ENCODE assay signal across 8 cellular contexts in the genomic region with DNA sequence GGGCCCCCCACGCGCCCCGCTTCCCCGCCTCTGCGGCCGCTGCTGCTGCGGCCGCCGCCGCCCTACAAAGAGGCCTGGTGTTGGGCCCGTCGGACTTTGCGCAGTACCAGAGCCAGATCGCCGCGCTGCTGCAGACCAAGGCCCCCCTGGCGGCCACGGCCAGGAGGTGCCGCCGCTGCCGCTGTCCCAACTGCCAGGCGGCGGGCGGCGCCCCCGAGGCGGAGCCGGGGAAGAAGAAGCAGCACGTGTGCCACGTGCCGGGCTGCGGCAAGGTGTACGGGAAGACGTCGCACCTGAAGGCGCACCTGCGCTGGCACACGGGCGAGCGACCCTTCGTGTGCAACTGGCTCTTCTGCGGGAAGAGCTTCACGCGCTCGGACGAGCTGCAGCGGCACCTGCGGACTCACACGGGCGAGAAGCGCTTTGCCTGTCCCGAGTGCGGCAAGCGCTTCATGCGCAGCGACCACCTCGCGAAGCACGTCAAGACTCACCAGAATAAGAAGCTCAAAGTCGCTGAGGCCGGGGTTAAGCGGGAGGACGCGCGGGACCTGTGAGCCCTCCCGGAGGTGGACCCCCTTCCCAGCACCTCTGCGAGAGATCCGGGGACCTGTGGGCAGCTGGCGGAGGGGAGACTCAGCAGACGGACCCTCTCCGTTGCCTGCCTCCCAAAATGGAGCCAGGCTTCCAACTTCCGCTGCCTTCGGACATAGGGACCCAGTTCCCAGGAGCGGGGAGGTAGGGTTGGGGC. TPM values are rescaled to one million over a fixed set of nuclear protein-coding genes. Genes with fewer than 3 reads are reported as not detected.
DNase-seq lines count a peak whose midpoint lies in the region; ATAC-seq and TF ChIP-seq lines count a peak whose summit lies in the region.

No MANE protein-coding gene starts in this region.

- 40 to 59% methylated on average over 1 to 29 of the region's 74 CpGs for WGBS in esophagus squamous epithelium, 2 donors

- peaks cover 39 to 62% of the 10 kb centered on the region in 2 donors for H3K27me3 Mint-ChIP-seq in natural killer cell (ENCODE audit: low read depth in 2 of 2)

- H3K36me3 Mint-ChIP-seq in natural killer cell: no peaks in the 10 kb centered on the region

- H3K36me3 ChIP-seq in esophagus squamous epithelium: no peaks in the 10 kb centered on the region

- no peak overlapping the region for H3K4me3 Mint-ChIP-seq in natural killer cell

- peak overlapping the region in 3 of 4 donors; percentile 14 to 74 (median 56) for H3K4me3 ChIP-seq in esophagus squamous epithelium

- peak overlapping the region in 2 of 4 donors; percentile 61 to 62 for H3K27ac ChIP-seq in esophagus squamous epithelium

- TF ChIP-seq CTCF in esophagus squamous epithelium (IDR thresholded peaks at IDR 0.05): peak in 5 of 6 experiments; percentile 31 to 47 (median 43)
- no peak for TF ChIP-seq CTCF in natural killer cell (IDR thresholded peaks at IDR 0.05)

- H3K27me3 ChIP-seq in esophagus squamous epithelium: peaks cover 0 to 83% (median 26%) of the 10 kb centered on the region in 4 donors

- no peaks in the 10 kb centered on the region for H3K9me3 ChIP-seq in esophagus squamous epithelium

- H3K4me1 Mint-ChIP-seq in natural killer cell: peaks cover 6 to 13% of the 10 kb centered on the region in 2 donors

- ATAC-seq in natural killer cell: peak in 2 of 3 donors; percentile 49 to 66
- ATAC-seq in HG02870 (IDR thresholded peaks at IDR 0.05; ENCODE audit: unreplicated experiment): no peak
- no peak for ATAC-seq in HG03378 (IDR thresholded peaks at IDR 0.05; ENCODE audit: unreplicated experiment)
- no peak for ATAC-seq in GM18517 (IDR thresholded peaks at IDR 0.05; ENCODE audit: unreplicated experiment)

- no peak for TF ChIP-seq POLR2A in esophagus squamous epithelium (IDR thresholded peaks at IDR 0.05)

- intact Hi-C loops in esophagus squamous epithelium (cut with DNase I): no loop called here
- intact Hi-C loops in natural killer cell (cut with micrococcal nuclease): no loop called here

- peaks cover 19 to 56% (median 32%) of the 10 kb centered on the region in 3 donors for H3K4me1 ChIP-seq in esophagus squamous epithelium

- H3K27ac Mint-ChIP-seq in natural killer cell: no peak overlapping the region

- no peaks in the 10 kb centered on the region for H3K9me3 Mint-ChIP-seq in natural killer cell

- DNase-seq in EH (ENCODE audit: low read depth) (peak; percentile 25), esophagus squamous epithelium (lab: John Stamatoyannopoulos, UW) (no peak), natural killer cell (no peak), Ammon's horn (ENCODE audit: low spot score) (no peak)
- peak; percentile 16 for DNase-seq in activated CD4-positive, alpha-beta T cell treated with anti-CD3 and anti-CD28 coated beads, Interleukin-2, amount 50 U/mL, for 1 hour

RNA-seq across cellular contexts. Expression of a gene that starts 1.9 kb away (rescaled TPM):
- total RNA-seq in esophagus squamous epithelium (1 to 10 TPM in 2 of 4 donors, under 1 TPM in 1, not detected in 1; 0.57 to 2.3 (median 1.8) TPM), natural killer cell (not detected)

RNA-seq across cellular contexts. Expression of a gene that starts 53.2 kb away (rescaled TPM):
- total RNA-seq in esophagus squamous epithelium (not detected), natural killer cell (not detected)

Comparison
In these comparisons a context has a peak if more than half of its experiments do, and no peak if none do; other contexts are left out.
1. DNase-seq: peak in EH (single experiment) and activated CD4-positive, alpha-beta T cell treated with anti-CD3 and anti-CD28 coated beads, Interleukin-2, amount 50 U/mL, for 1 hour (single experiment); none in esophagus squamous epithelium (single experiment), natural killer cell (single experiment) and Ammon's horn (single experiment).
2. ATAC-seq: peak in natural killer cell (2 of 3); none in HG02870 (single experiment), HG03378 (single experiment) and GM18517 (single experiment).